Comparison of ENCODE assay signal across 8 cellular contexts in the genomic region with DNA sequence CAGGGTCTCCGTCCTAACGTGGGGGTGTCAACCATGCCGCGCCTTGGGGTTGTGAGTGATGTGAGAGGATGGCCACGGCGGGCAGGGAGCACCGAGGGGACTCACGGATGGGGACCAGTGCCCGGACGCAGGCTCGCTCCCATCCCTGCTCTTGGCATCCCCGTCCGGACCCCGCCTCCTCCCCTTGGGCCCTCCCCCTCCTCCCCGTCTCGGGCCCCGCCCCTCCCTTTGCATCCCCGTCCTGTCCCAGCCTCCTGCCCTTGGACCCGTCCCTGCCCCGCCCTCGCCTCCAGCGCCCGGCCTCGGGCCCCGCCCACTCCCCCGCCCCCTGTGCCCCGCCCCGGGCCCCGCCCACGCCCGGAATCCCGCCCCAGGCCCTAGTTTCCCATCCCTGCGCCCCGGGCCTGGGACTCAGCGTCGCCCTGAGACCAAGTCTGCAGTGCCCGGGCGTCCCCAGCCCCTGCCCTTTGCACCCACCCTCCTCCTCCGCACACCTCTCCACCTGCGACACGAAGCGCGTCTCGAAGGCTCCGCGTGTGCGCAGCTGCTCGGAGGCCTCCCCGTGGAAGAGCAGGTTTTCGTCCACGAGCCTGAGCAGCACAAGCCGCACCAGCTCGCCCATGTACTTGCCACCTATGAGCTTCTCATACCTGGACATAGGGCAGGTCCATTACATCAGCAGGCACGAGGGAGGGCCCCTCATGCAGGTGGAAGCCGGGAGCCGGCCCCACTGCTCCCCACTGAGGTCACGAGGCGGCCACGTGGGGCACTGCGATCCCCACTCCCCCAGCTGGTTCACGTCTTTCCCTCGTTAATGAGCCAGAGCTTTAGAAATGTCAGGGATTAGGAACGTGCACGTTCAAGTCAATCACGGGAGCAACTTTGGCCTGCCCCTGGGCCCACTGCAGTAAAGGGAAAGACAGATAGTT. TPM values are rescaled to one million over a fixed set of nuclear protein-coding genes. Genes with fewer than 3 reads are reported as not detected.
DNase-seq lines count a peak whose midpoint lies in the region; ATAC-seq and TF ChIP-seq lines count a peak whose summit lies in the region.
"Had no signal": no experiment of that assay in that cellular context is flagged by ENCODE, and none has a peak within 500 bp of the region (broad histone marks: within the 10 kb centered on the region; RNA-seq: fewer than 3 reads in every experiment).

No MANE protein-coding gene starts in this region.

- H3K9me3 ChIP-seq in duodenal mucosa (ENCODE audit: control insufficient read depth in 1 of 2, low read length in 2 of 2): no peaks in the 10 kb centered on the region

- no peaks in the 10 kb centered on the region for H3K36me3 ChIP-seq in duodenal mucosa (ENCODE audit: control insufficient read depth in 1 of 2, insufficient read depth in 2 of 2, low read length in 2 of 2)

- H3K4me1 ChIP-seq in duodenal mucosa (ENCODE audit: control insufficient read depth in 1 of 2, insufficient read depth in 2 of 2, low read length in 2 of 2): peaks cover 0 to 13% of the 10 kb centered on the region in 2 donors

- TF ChIP-seq POLR2A in lower leg skin (IDR thresholded peaks at IDR 0.05): no peak

- TF ChIP-seq CTCF in lower leg skin (IDR thresholded peaks at IDR 0.05): no peak

- peak; percentile 71 to 75 for DNase-seq in activated CD4-positive, alpha-beta T cell treated with anti-CD3 and anti-CD28 coated beads, Interleukin-2, amount 50 U/mL, for 48 hours
- peak; percentile 53 to 94 for DNase-seq in lower leg skin (ENCODE audit: low spot score in 2 of 2)
- peak; percentile 6 to 55 (median 50) for DNase-seq in stimulated activated CD4-positive, alpha-beta T cell treated with anti-CD3 and anti-CD28 coated beads, TNF-alpha, amount 100 ng/mL, for 1 hour (ENCODE audit: low read depth in 3 of 3, low spot score in 1 of 3)

- H3K27ac ChIP-seq in duodenal mucosa (ENCODE audit: low read depth, low read length): no peak overlapping the region

- no peaks in the 10 kb centered on the region for H3K27me3 ChIP-seq in duodenal mucosa (ENCODE audit: control insufficient read depth in 1 of 2, insufficient read depth in 2 of 2, low read length in 2 of 2)

- peak overlapping the region; percentile 15 to 32 for H3K9ac ChIP-seq in duodenal mucosa (ENCODE audit: low read depth in 1 of 2, low read length in 2 of 2)

- 11 to 18% methylated on average over 54 to 55 of the region's 65 CpGs for WGBS in lower leg skin, 2 donors

- peak; percentile 49 for ATAC-seq in HG03432 (IDR thresholded peaks at IDR 0.05; ENCODE audit: unreplicated experiment)
- ATAC-seq in GM21723 (IDR thresholded peaks at IDR 0.05; ENCODE audit: unreplicated experiment): no peak
- ATAC-seq in HG03521 (IDR thresholded peaks at IDR 0.05; ENCODE audit: unreplicated experiment): no peak

- H3K4me3 ChIP-seq in duodenal mucosa (ENCODE audit: low read depth in 1 of 2, low read length in 2 of 2) (peak overlapping the region; percentile 45 to 60), lower leg skin (ENCODE audit: low read depth, poor library complexity, severe bottlenecking) (no peak overlapping the region)

- intact Hi-C loops in lower leg skin (cut with DNase I; ENCODE audit: low total_unique reads): no loop called here

RNA-seq across cellular contexts. Expression of a gene that starts 5.1 kb away (rescaled TPM):
- total RNA-seq in lower leg skin: not detected
- total RNA-seq: glomerular endothelial cell had no signal

RNA-seq across cellular contexts. Expression of a gene that starts 22.9 kb away (rescaled TPM):
- 10 to 100 TPM; 50.8 to 69.0 (median 58.7) TPM for total RNA-seq in lower leg skin

RNA-seq across cellular contexts. Expression of a gene that starts 42.1 kb away (rescaled TPM):
- 100 to 1,000 TPM in 1 of 4 donors, 10 to 100 TPM in 3; 52.6 to 134 (median 54.6) TPM for total RNA-seq in lower leg skin

RNA-seq across cellular contexts. Expression of a gene that starts 43.0 kb away (rescaled TPM):
- total RNA-seq in lower leg skin: 1 to 10 TPM in 1 of 4 donors, under 1 TPM in 1, not detected in 2; 0.25 to 1.2 TPM

RNA-seq across cellular contexts. Expression of a gene that starts 54.5 kb away (rescaled TPM):
- total RNA-seq in lower leg skin: 10 to 100 TPM; 38.5 to 51.3 (median 44.3) TPM
